Comparison of ENCODE assay signal across 8 cellular contexts in the genomic region with DNA sequence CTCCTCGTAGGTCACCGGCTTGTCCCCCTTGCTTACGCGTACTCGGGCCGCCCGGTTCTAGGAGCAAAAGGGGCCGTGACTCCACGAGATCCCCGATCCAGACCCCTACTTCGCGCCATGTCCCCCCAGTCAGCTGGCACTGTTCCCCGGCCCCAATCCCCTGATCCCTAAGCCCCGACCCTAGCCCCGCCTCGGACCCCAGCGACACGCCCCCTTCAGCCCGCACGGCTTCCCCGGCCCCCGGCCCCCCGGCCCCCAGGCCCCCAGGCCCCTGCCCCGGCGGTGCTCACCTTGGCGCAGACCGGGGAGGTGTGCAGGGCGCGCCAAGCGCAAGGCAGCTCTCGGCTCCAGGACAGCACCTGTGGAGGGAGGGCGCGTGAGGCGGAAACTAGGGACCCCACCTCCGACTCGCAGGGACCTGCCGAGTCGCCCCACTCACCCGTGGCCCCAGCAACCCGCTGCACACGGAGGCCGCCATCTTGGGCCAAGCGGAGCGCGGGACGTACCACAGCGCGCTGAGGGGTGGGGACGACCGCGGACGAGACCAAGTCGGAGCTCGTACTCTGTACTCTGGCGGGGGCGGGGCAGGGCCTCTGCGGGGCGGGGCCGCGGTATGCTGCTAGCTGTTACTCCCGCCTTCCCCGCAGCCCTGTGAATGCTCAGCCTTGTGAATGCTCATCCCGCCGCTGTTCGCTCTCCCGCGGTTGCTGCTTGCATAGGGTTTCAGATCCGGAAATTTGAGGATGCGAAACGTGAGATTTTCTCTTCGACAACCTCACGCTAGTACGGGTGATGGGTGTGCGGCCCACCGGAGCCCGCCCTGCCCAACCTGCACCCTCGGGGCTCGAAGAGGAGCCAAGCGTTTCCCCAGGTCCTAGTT. TPM values are rescaled to one million over a fixed set of nuclear protein-coding genes. Genes with fewer than 3 reads are reported as not detected.
DNase-seq lines count a peak whose midpoint lies in the region; ATAC-seq and TF ChIP-seq lines count a peak whose summit lies in the region.

A gene (minus strand): TSS at position 500 of the 880 bp plus-strand sequence. CDS start 22 bp downstream, at position 478.

- WGBS in ectodermal cell, 2 experiments: 1 to 2% methylated on average over 79 of the region's 79 CpGs

- ATAC-seq in GM19468 (IDR thresholded peaks at IDR 0.05; ENCODE audit: extremely low read depth, unreplicated experiment): peak; percentile 83
- ATAC-seq in lower lobe of right lung: peak; percentile 99 to 100

- no peaks in the 10 kb centered on the region for H3K36me3 ChIP-seq in ectodermal cell (ENCODE audit: control insufficient read depth, insufficient read depth, low read length)
- peaks cover 27% of the 10 kb centered on the region for H3K36me3 ChIP-seq in lower lobe of right lung

- H3K4me3 ChIP-seq in ectodermal cell (ENCODE audit: insufficient read depth, low read depth, low read length) (peak within 1 kb of the TSS; percentile 78), lower lobe of right lung (peak within 1 kb of the TSS; percentile 79)

- TF ChIP-seq CTCF in lower lobe of right lung (IDR thresholded peaks at IDR 0.05): no peak

- H3K27me3 ChIP-seq in ectodermal cell (ENCODE audit: control insufficient read depth, insufficient read depth, low read length, poor library complexity, severe bottlenecking) (no peaks in the 10 kb centered on the region), lower lobe of right lung (ENCODE audit: low read depth) (no peaks in the 10 kb centered on the region)

- H3K4me1 ChIP-seq in ectodermal cell (ENCODE audit: control insufficient read depth, insufficient read depth, low read length) (peaks cover 14% of the 10 kb centered on the region), lower lobe of right lung (peaks cover 22% of the 10 kb centered on the region)

- H3K9me3 ChIP-seq in ectodermal cell (ENCODE audit: control insufficient read depth, low read length): no peaks in the 10 kb centered on the region
- H3K9me3 ChIP-seq in lower lobe of right lung: no peaks in the 10 kb centered on the region

- H3K27ac ChIP-seq in ectodermal cell (ENCODE audit: insufficient read depth, low read depth, low read length, poor library complexity, severe bottlenecking): no peak within 1 kb of the TSS
- H3K27ac ChIP-seq in lower lobe of right lung: peak within 1 kb of the TSS; percentile 90

- peak; percentile 88 for DNase-seq in CMK (ENCODE audit: low read depth)
- DNase-seq in HS-5 (ENCODE audit: low read depth): peak; percentile 82
- peak; percentile 50 for DNase-seq in NK-92 (lab: John Stamatoyannopoulos, UW; ENCODE audit: unreplicated experiment)
- peak; percentile 83 to 95 for DNase-seq in activated CD8-positive, alpha-beta memory T cell treated with anti-CD3 and anti-CD28 coated beads for 1 hour (ENCODE audit: extremely low read depth in 1 of 2, low read depth in 1 of 2)
- peak; percentile 98 for DNase-seq in lower lobe of right lung
- peak; percentile 86 to 96 (median 89) for DNase-seq in stimulated activated CD4-positive, alpha-beta T cell treated with anti-CD3 and anti-CD28 coated beads, TNF-alpha, amount 100 ng/mL, for 1 hour (ENCODE audit: low read depth in 3 of 3, low spot score in 1 of 3)

- intact Hi-C loops in lower lobe of right lung (cut with DNase I): no loop called here

RNA-seq across cellular contexts. Expression of the gene that starts here (rescaled TPM):
- polyA plus RNA-seq in ectodermal cell (2013, experiment 1 of 4): 96.3 TPM
- 77.8 TPM for polyA plus RNA-seq in ectodermal cell (2013, experiment 2 of 4)
- 86.9 TPM for polyA plus RNA-seq in ectodermal cell (2013, experiment 3 of 4)
- polyA plus RNA-seq in ectodermal cell (2013, experiment 4 of 4): 89.9 TPM
- total RNA-seq in lower lobe of right lung: 58.2 TPM
